Comparison of ENCODE assay signal across 10 cellular contexts in genomic region chr11:65445604-65446445, GRCh38. TPM values are rescaled to one million over a fixed set of nuclear protein-coding genes. Genes with fewer than 3 reads are reported as not detected.
A peak's percentile ranks its signal among the peaks of the same experiment; 100 is the strongest.
DNase-seq lines count a peak whose midpoint lies in the region; ATAC-seq, FAIRE-seq and TF ChIP-seq lines count a peak whose summit lies in the region.
"Had no signal": no experiment of that assay in that cellular context is flagged by ENCODE, and none has a peak within 500 bp of the region (broad histone marks: within the 10 kb centered on the region; RNA-seq: fewer than 3 reads in every experiment).

No MANE protein-coding gene starts in this region.

- CTCF ChIA-PET in A549 (lab: Yijun Ruan, JAX) = interaction anchor here (0.7 to 5.4 kb wide), 15 partner anchors 8 to 69 kb away, joined by 3 to 36 read pairs (median 5); no protein-coding TSS in a partner anchor

- TF ChIP-seq EP300 in A549 (IDR thresholded peaks at IDR 0.05) = no peak

- no peaks in the 10 kb centered on the region for H3K9me3 ChIP-seq in A549
- no peaks in the 10 kb centered on the region for H3K9me3 ChIP-seq in MG63

- no peak overlapping the region for H3K4me3 Mint-ChIP-seq in central memory CD8-positive, alpha-beta T cell
- no peak overlapping the region for H3K4me3 Mint-ChIP-seq in mesothelial cell of epicardium

- H3K27ac Mint-ChIP-seq in central memory CD8-positive, alpha-beta T cell (ENCODE audit: low read depth) = peak overlapping the region; percentile 55
- peak overlapping the region; percentile 43 for H3K27ac Mint-ChIP-seq in mesothelial cell of epicardium

- no peak for TF ChIP-seq POLR2A in A549 (IDR thresholded peaks at IDR 0.05; ENCODE audit: low read length)

- no peak for DNase-seq in A549 (ENCODE audit: low read depth in 1 of 2, low spot score in 1 of 2)
- peak; percentile 69 for DNase-seq in MG63
- DNase-seq in central memory CD8-positive, alpha-beta T cell (ENCODE audit: low spot score in 2 of 2) = no peak
- DNase-seq in mesothelial cell of epicardium (ENCODE audit: low spot score in 2 of 2, unreplicated experiment in 2 of 2) = no peak
- no peak for DNase-seq in CD1c-positive myeloid dendritic cell (ENCODE audit: extremely low spot score)
- DNase-seq: DMS53, occipital lobe had no signal

- H3K4me3 ChIP-seq in A549 = no peak overlapping the region
- no peak overlapping the region for H3K4me3 ChIP-seq in MG63

- H3K27me3 ChIP-seq in MG63 = no peaks in the 10 kb centered on the region

- H3K4me1 Mint-ChIP-seq in central memory CD8-positive, alpha-beta T cell = peaks cover 37% of the 10 kb centered on the region
- H3K4me1 Mint-ChIP-seq in mesothelial cell of epicardium = peaks cover 23% of the 10 kb centered on the region

- H3K27me3 Mint-ChIP-seq in central memory CD8-positive, alpha-beta T cell = no peaks in the 10 kb centered on the region
- H3K27me3 Mint-ChIP-seq in mesothelial cell of epicardium (ENCODE audit: low read depth) = no peaks in the 10 kb centered on the region

- WGBS in A549 (ENCODE audit: missing lambda C conversion rate) = 74% methylated on average over 11 of the region's 11 CpGs

- ATAC-seq in A549 (peak; percentile 6 to 9), HG03045 (IDR thresholded peaks at IDR 0.05; ENCODE audit: unreplicated experiment) (no peak), GM21737 (IDR thresholded peaks at IDR 0.05; ENCODE audit: unreplicated experiment) (no peak), GM21576 (IDR thresholded peaks at IDR 0.05; ENCODE audit: unreplicated experiment) (no peak)
- ATAC-seq in central memory CD8-positive, alpha-beta T cell (replicated peaks; ENCODE audit: extremely low read depth, poor library complexity, severe bottlenecking) = no peak

- POLR2A ChIA-PET in A549 (lab: Yijun Ruan, JAX) = interaction anchor here (0.6 to 6.9 kb wide), 14 partner anchors 9 to 402 kb away, joined by 3 to 68 read pairs (median 4); partner anchors contain the start of genes DPF2, MALAT1, NEAT1 and SCYL1

- TF ChIP-seq RAD21 in A549 (conservative IDR thresholded peaks at IDR 0.05 in 1 of 2, IDR thresholded peaks at IDR 0.05 in 1 of 2) = no peak

- FAIRE-seq in A549 (lab: Jason Lieb, UNC) = no peak

- 0 out of 3 replicates have a peak overlapping the region, but pooled peaks have one; percentile 25 for H3K4me2 ChIP-seq in A549

- no peaks in the 10 kb centered on the region for H3K9me3 Mint-ChIP-seq in central memory CD8-positive, alpha-beta T cell
- peaks cover 3% of the 10 kb centered on the region for H3K9me3 Mint-ChIP-seq in mesothelial cell of epicardium

- peak overlapping the region in 1 of 2 experiments; percentile 81; a peak in 4 of 6 replicates for H3K27ac ChIP-seq in A549

- H3K4me1 ChIP-seq in A549 = peaks cover 82% of the 10 kb centered on the region

- H3K36me3 Mint-ChIP-seq in central memory CD8-positive, alpha-beta T cell (ENCODE audit: insufficient read depth) = peaks cover 10% of the 10 kb centered on the region
- peaks cover 21% of the 10 kb centered on the region for H3K36me3 Mint-ChIP-seq in mesothelial cell of epicardium

- TF ChIP-seq CTCF in A549 (IDR thresholded peaks at IDR 0.05) (no peak), mesothelial cell of epicardium (IDR thresholded peaks at IDR 0.05; ENCODE audit: unreplicated experiment) (no peak)

- peaks cover 60% of the 10 kb centered on the region for H3K36me3 ChIP-seq in MG63

TF ChIP-seq in A549, 52 proteins besides CTCF, POLR2A, EP300 and RAD21:
- TF ChIP-seq REST (IDR thresholded peaks at IDR 0.05) (peak; percentile 29; the same call in 1 of the 2 replicates), PBX3 (IDR thresholded peaks at IDR 0.05) (0 out of 2 replicates have a peak, but pooled peaks have one; percentile 27), SMC3 (IDR thresholded peaks at IDR 0.05) (no peak), RNF2 (IDR thresholded peaks at IDR 0.05; ENCODE audit: borderline replicate concordance, low read depth) (no peak), EHMT2 (IDR thresholded peaks at IDR 0.05; ENCODE audit: low read depth) (no peak), MAZ (IDR thresholded peaks at IDR 0.05; ENCODE audit: borderline replicate concordance, low read depth, low read length) (no peak), RCOR1 (IDR thresholded peaks at IDR 0.05; ENCODE audit: low read depth, low read length) (no peak), TFCP2L1 (CRISPR knock-in tag; IDR thresholded peaks at IDR 0.05) (0 out of 2 replicates have a peak, but pooled peaks have one; percentile 33), FOSL2 (IDR thresholded peaks at IDR 0.05) (no peak), FOSL2 (CRISPR knock-in tag; IDR thresholded peaks at IDR 0.05) (0 out of 2 replicates have a peak, but pooled peaks have one; percentile 2), HOXB13 (CRISPR knock-in tag; IDR thresholded peaks at IDR 0.05; ENCODE audit: low read depth) (no peak), ZNF302 (CRISPR knock-in tag; IDR thresholded peaks at IDR 0.05) (no peak), KDM1A (IDR thresholded peaks at IDR 0.05; ENCODE audit: low read depth) (no peak)
TF ChIP-seq in A549: peak in this region for 4.

RNA-seq across cellular contexts. Expression of gene NEAT1, which starts 23.2 kb away (rescaled TPM):
- polyA plus RNA-seq in A549 (2011; rRNA removed) (181 and 314 TPM in 2 replicates), A549 (2017; fragmentation: RNase III; extraction: RNeasy Plus Mini Kit Qiagen cat#74134 plus additional on column Dnase treatment) (1,009 to 1,407 TPM (median 1,223 TPM) in 3 replicates)
- 137 and 155 TPM in 2 replicates for polyA plus RNA-seq in A549 (2012; cell fraction: cytosol; rRNA removed)
- 406 and 691 TPM in 2 replicates for polyA plus RNA-seq in A549 (2012; cell fraction: nucleus; rRNA removed)
- 160 and 161 TPM in 2 replicates for polyA minus RNA-seq in A549 (2011; rRNA and poly(A)+ RNA removed)
- total RNA-seq in MG63 (2014; rRNA removed; shearing (Covaris generic); ENCODE audit: low replicate concordance) = 4.8 and 7.7 TPM in 2 replicates
- total RNA-seq in mesothelial cell of epicardium = 236 to 269 TPM (median 246 TPM) in 3 replicates

RNA-seq across cellular contexts. Expression of gene MALAT1, which starts 53.0 kb away (rescaled TPM):
- polyA plus RNA-seq in A549 (2011; rRNA removed) = 1,041 and 1,340 TPM in 2 replicates
- 24.8 and 29.0 TPM in 2 replicates for polyA plus RNA-seq in A549 (2012; cell fraction: cytosol; rRNA removed)
- polyA plus RNA-seq in A549 (2012; cell fraction: nucleus; rRNA removed) = 215 and 608 TPM in 2 replicates
- 167 to 203 TPM (median 188 TPM) in 3 replicates for polyA plus RNA-seq in A549 (2017; fragmentation: RNase III; extraction: RNeasy Plus Mini Kit Qiagen cat#74134 plus additional on column Dnase treatment)
- polyA minus RNA-seq in A549 (2011; rRNA and poly(A)+ RNA removed) = 10,326 and 11,734 TPM in 2 replicates
- 258 and 283 TPM in 2 replicates for total RNA-seq in MG63 (2014; rRNA removed; shearing (Covaris generic); ENCODE audit: low replicate concordance)
- 15,343 to 16,172 TPM (median 16,018 TPM) in 3 replicates for total RNA-seq in mesothelial cell of epicardium

RNA-seq across cellular contexts. Expression of gene FRMD8, which starts 59.4 kb away (rescaled TPM):
- polyA plus RNA-seq in A549 (2011; rRNA removed) (12.2 and 12.9 TPM in 2 replicates), A549 (2017; fragmentation: RNase III; extraction: RNeasy Plus Mini Kit Qiagen cat#74134 plus additional on column Dnase treatment) (16.5 to 20.0 TPM (median 17.4 TPM) in 3 replicates)
- 30.5 and 36.6 TPM in 2 replicates for polyA plus RNA-seq in A549 (2012; cell fraction: cytosol; rRNA removed)
- polyA plus RNA-seq in A549 (2012; cell fraction: nucleus; rRNA removed) = 46.7 and 62.2 TPM in 2 replicates
- polyA minus RNA-seq in A549 (2011; rRNA and poly(A)+ RNA removed) = 12.1 and 14.5 TPM in 2 replicates
- 25.9 and 44.1 TPM in 2 replicates for total RNA-seq in MG63 (2014; rRNA removed; shearing (Covaris generic); ENCODE audit: low replicate concordance)
- total RNA-seq in mesothelial cell of epicardium = 23.5 to 26.4 TPM (median 25.0 TPM) in 3 replicates

Comparison
In these comparisons a context has a peak if more than half of its experiments do, and no peak if none do; other contexts are left out.
1. ATAC-seq: peak in A549 (2 of 2); none in central memory CD8-positive, alpha-beta T cell (single experiment), HG03045 (single experiment), GM21737 (single experiment) and GM21576 (single experiment).
2. RNA of gene NEAT1, which starts 23.2 kb away (total RNA-seq): 236 to 269 TPM in mesothelial cell of epicardium; 4.8 to 7.7 TPM in MG63; every median in the first group is over 10 times any median in the second.
3. RNA of gene MALAT1, which starts 53.0 kb away (total RNA-seq): 15,343 to 16,172 TPM in mesothelial cell of epicardium; 258 to 283 TPM in MG63; every median in the first group is over 10 times any median in the second.